Comparison of ENCODE assay signal across 7 cellular contexts in the genomic region with DNA sequence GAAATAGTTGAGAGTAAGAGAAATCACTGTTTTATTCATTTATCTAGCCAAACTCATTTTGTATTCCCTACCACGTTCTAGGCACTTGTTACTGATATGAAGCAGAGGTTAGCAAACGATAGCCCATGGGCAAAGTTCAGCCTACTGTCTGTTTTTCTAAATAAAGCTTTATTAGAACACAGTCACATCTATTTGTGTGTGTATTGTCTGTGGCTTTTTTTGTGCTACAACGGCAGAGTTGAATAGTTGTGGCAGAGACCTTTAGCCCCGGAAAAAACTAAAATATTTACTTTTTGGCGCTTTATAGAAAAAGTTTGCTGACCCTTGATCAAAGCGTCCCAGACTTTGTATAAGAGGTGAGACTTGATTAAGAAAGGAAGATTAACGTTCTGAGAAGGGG.
"Had no signal": no experiment of that assay in that cellular context is flagged by ENCODE, and none has a peak within 500 bp of the region (broad histone marks: within the 10 kb centered on the region; RNA-seq: fewer than 3 reads in every experiment).

No MANE protein-coding gene starts in this region.

- H3K4me2 ChIP-seq: KMS-11 had no signal

- H3K27ac ChIP-seq: HL-60, KMS-11 had no signal

- FAIRE-seq: HTR-8/SVneo had no signal

- H3K9ac ChIP-seq: KMS-11 had no signal

- DNase-seq: IMR-90, Karpas-422, KBM-7, KG1 had no signal
